In genomic region chr4:57320217-57320616, GRCh38 we compare ENCODE assay signal across 15 cellular contexts.
DNase-seq lines count a peak whose midpoint lies in the region; ATAC-seq and TF ChIP-seq lines count a peak whose summit lies in the region.
"Had no signal": no experiment of that assay in that cellular context is flagged by ENCODE, and none has a peak within 500 bp of the region (broad histone marks: within the 10 kb centered on the region; RNA-seq: fewer than 3 reads in every experiment).

No MANE protein-coding gene starts in this region.

- no peak for TF ChIP-seq CTCF in AG10803 (conservative IDR thresholded peaks at IDR 0.05; ENCODE audit: low read length)

- peak; percentile 36 for DNase-seq in AG10803 (ENCODE audit: low read depth)
- DNase-seq in EL: peak; percentile 70
- peak; percentile 82 for DNase-seq in adipocyte (ENCODE audit: low read depth)
- DNase-seq in sciatic nerve (ENCODE audit: low spot score): no peak
- no peak for DNase-seq in T-helper 2 cell
- no peak for DNase-seq in AG08396 (ENCODE audit: low spot score)
- DNase-seq: Calu3; CD8-positive, alpha-beta T cell; DMS79 treated with DMSO at 0.1 percent for 48 hours; HCEC 1CT; Karpas-422; KBM-7 had no signal

- peaks cover under 1% of the 10 kb centered on the region for H3K27me3 ChIP-seq in adipocyte (replicated peaks; ENCODE audit: control insufficient read depth, insufficient read depth, low read length)
- H3K27me3 ChIP-seq: BLaER1 treated with 17β-estradiol and CSF1 and Interleukin-3, amounts not matched to agents 10 nM and 100 nM had no signal

- no peak overlapping the region for H3K9ac ChIP-seq in adipocyte (ENCODE audit: low read length)
- H3K9ac ChIP-seq: BLaER1 treated with 17β-estradiol and CSF1 and Interleukin-3, amounts not matched to agents 10 nM and 100 nM had no signal

- H3K36me3 ChIP-seq in adipocyte (ENCODE audit: control insufficient read depth, insufficient read depth, low read length, severe bottlenecking): no peaks in the 10 kb centered on the region
- H3K36me3 ChIP-seq: BLaER1 treated with 17β-estradiol and CSF1 and Interleukin-3, amounts not matched to agents 10 nM and 100 nM had no signal

- H3K4me1 ChIP-seq in adipocyte (ENCODE audit: control insufficient read depth, insufficient read depth, low read length): peaks cover 3% of the 10 kb centered on the region

- ATAC-seq in sciatic nerve (peak; percentile 65), HG03442 (IDR thresholded peaks at IDR 0.05; ENCODE audit: unreplicated experiment) (no peak)
- ATAC-seq: CD8-positive, alpha-beta T cell; HepG2 had no signal

- no peaks in the 10 kb centered on the region for H3K9me3 ChIP-seq in adipocyte (ENCODE audit: control insufficient read depth, low read length)
- H3K9me3 ChIP-seq: BLaER1 treated with 17β-estradiol and CSF1 and Interleukin-3, amounts not matched to agents 10 nM and 100 nM had no signal

- H3K4me3 ChIP-seq in AG10803 (ENCODE audit: low read length) (no peak overlapping the region), adipocyte (ENCODE audit: low read length) (no peak overlapping the region)
- H3K4me3 ChIP-seq: BLaER1 treated with 17β-estradiol and CSF1 and Interleukin-3, amounts not matched to agents 10 nM and 100 nM had no signal

- intact Hi-C loops in sciatic nerve (cut with DNase I): no loop called here

Comparison
In these comparisons a context has a peak if more than half of its experiments do, and no peak if none do; other contexts are left out.
1. DNase-seq: peak in AG10803 (single experiment), EL (single experiment) and adipocyte (single experiment); none in sciatic nerve (single experiment), T-helper 2 cell (0 of 5) and AG08396 (single experiment).